Comparison of ENCODE assay signal across 1 cellular context in the genomic region with DNA sequence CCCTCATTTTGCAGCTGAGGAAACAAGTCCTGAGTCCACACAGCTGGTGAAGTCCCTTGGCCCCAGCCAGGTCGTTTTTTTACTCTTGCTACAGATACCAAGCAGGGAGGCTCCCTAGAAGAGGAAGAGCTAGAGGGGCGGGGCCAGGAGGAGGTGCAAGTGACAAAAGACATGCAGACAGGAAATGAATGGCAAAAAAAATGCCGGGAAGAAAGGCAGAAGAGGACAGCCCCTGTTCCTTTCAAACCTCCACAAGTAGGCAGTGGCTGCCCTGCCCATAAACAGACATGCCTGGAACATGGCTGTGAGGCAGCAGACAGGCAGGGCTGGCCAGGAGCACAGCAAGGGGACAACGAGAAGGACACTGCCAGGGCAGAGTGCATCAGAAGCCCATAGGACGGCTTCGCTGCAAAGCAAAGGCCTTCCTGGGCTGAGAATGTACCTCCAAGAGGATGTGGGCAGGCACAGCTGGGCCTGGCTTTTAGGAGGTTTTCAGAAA.
TF ChIP-seq lines count a peak whose summit lies in the region.

No MANE protein-coding gene starts in this region.

TF ChIP-seq in WTC11, 78 proteins besides CTCF, POLR2A, EP300 and RAD21 (continued from another document):
- TF ChIP-seq, protein P1, sequence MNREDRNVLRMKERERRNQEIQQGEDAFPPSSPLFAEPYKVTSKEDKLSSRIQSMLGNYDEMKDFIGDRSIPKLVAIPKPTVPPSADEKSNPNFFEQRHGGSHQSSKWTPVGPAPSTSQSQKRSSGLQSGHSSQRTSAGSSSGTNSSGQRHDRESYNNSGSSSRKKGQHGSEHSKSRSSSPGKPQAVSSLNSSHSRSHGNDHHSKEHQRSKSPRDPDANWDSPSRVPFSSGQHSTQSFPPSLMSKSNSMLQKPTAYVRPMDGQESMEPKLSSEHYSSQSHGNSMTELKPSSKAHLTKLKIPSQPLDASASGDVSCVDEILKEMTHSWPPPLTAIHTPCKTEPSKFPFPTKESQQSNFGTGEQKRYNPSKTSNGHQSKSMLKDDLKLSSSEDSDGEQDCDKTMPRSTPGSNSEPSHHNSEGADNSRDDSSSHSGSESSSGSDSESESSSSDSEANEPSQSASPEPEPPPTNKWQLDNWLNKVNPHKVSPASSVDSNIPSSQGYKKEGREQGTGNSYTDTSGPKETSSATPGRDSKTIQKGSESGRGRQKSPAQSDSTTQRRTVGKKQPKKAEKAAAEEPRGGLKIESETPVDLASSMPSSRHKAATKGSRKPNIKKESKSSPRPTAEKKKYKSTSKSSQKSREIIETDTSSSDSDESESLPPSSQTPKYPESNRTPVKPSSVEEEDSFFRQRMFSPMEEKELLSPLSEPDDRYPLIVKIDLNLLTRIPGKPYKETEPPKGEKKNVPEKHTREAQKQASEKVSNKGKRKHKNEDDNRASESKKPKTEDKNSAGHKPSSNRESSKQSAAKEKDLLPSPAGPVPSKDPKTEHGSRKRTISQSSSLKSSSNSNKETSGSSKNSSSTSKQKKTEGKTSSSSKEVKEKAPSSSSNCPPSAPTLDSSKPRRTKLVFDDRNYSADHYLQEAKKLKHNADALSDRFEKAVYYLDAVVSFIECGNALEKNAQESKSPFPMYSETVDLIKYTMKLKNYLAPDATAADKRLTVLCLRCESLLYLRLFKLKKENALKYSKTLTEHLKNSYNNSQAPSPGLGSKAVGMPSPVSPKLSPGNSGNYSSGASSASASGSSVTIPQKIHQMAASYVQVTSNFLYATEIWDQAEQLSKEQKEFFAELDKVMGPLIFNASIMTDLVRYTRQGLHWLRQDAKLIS (CRISPR knock-in tag; IDR thresholded peaks at IDR 0.05; ENCODE audit: borderline replicate concordance), result no peak
